ENCODE assay signal across 19 cellular contexts in genomic region chr10:97018251-97019212, GRCh38.
"Had no signal": no experiment of that assay in that cellular context is flagged by ENCODE, and none has a peak within 500 bp of the region (broad histone marks: within the 10 kb centered on the region; RNA-seq: fewer than 3 reads in every experiment).

No MANE protein-coding gene starts in this region.

- H3K36me3 ChIP-seq: cardiac muscle cell, colonic mucosa, neutrophil, right atrium auricular region had no signal

- ATAC-seq: activated CD8-positive, alpha-beta memory T cell treated with anti-CD3 and anti-CD28 coated beads, Interleukin-2, amount 10 ng/mL, durations not matched to agents 7 days and 5 days; esophagus mucosa; T-cell had no signal

- H3K4me3 Mint-ChIP-seq: activated CD8-positive, alpha-beta memory T cell treated with anti-CD3 and anti-CD28 coated beads, Interleukin-2, amount 10 ng/mL, durations not matched to agents 7 days and 5 days; activated T-cell treated with anti-CD3 and anti-CD28 coated beads, Interleukin-2, amount 50 U/mL, for 72 hours; T-cell; type B pancreatic cell had no signal

- H3K27me3 ChIP-seq: cardiac muscle cell, colonic mucosa, neutrophil, right atrium auricular region had no signal

- DNase-seq: activated CD4-positive, alpha-beta T cell treated with anti-CD3 and anti-CD28 coated beads, Interleukin-2, amount 50 U/mL, for 4 hours; activated CD4-positive, CD25-positive, alpha-beta regulatory T cell treated with anti-CD3 and anti-CD28 coated beads, Interleukin-2, amount 50 U/mL, for 72 hours; activated CD8-positive, alpha-beta memory T cell treated with anti-CD3 and anti-CD28 coated beads, Interleukin-2, amount 10 ng/mL, durations not matched to agents 7 days and 5 days; activated naive CD4-positive, alpha-beta T cell; activated T-cell treated with anti-CD3 and anti-CD28 coated beads, Interleukin-2, amount 50 U/mL, for 72 hours; colonic mucosa; midbrain; small intestine; stimulated activated CD4-positive, alpha-beta T cell treated with anti-CD3 and anti-CD28 coated beads, Interleukin-4, amount 100 ng/mL, for 24 hours; stimulated activated naive CD4-positive, alpha-beta T cell treated with Interleukin-2 at 50 U/mL for 16 hours; T-cell; T-helper 9 cell had no signal

- H3K9me3 ChIP-seq: colonic mucosa, neutrophil, right atrium auricular region had no signal

- H3K4me1 ChIP-seq: colonic mucosa had no signal

- H3K27ac Mint-ChIP-seq: activated CD8-positive, alpha-beta memory T cell treated with anti-CD3 and anti-CD28 coated beads, Interleukin-2, amount 10 ng/mL, durations not matched to agents 7 days and 5 days; activated T-cell treated with anti-CD3 and anti-CD28 coated beads, Interleukin-2, amount 50 U/mL, for 72 hours; T-cell; type B pancreatic cell had no signal

- H3K4me3 ChIP-seq: cardiac muscle cell, colonic mucosa, lung, right atrium auricular region had no signal

- H3K9me3 Mint-ChIP-seq: activated T-cell treated with anti-CD3 and anti-CD28 coated beads, Interleukin-2, amount 50 U/mL, for 72 hours; T-cell; type B pancreatic cell had no signal

- H3K36me3 Mint-ChIP-seq: activated CD8-positive, alpha-beta memory T cell treated with anti-CD3 and anti-CD28 coated beads, Interleukin-2, amount 10 ng/mL, durations not matched to agents 7 days and 5 days; T-cell; type B pancreatic cell had no signal

- H3K27ac ChIP-seq: cardiac muscle cell, colonic mucosa, neutrophil, right atrium auricular region had no signal

- FAIRE-seq: islet of Langerhans, small intestine had no signal

- H3K27me3 Mint-ChIP-seq: T-cell, type B pancreatic cell had no signal
